Comparison of ENCODE assay signal across 14 cellular contexts in the genomic region with DNA sequence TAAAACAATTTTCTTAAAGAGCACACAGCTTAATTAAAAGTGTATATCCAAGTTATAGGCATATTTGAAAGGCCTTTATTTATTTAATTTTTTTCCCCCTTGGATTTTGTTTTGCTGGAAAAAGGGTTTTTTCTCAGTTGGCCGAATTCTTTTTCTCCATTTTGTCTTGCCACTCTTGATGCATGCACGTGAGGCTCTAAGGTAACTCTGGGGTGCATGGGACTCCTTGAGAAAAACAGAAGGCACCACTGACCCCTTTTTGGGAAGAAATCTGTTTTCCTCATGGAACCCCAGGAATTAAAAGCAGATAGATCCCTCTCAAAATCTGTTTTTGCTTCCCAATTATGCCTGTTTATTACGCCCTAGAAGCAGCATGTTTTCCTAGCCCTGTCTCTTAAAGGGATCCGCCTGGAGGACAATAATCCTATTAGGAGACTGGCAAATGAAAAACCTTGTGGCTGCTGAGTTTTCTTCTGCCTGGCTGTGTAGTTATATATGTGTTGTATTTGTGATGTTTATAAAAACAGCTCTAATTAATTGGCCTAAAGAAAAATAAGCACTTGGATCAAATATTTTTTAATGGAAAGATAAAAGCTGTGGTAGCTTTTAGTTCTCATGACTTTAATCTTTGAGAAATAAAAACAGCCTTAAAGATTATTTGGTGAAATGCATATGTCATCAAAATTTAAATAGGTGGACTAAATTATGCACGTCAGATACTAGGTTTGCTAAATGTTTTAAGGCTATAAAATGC.
DNase-seq lines count a peak whose midpoint lies in the region; ATAC-seq and TF ChIP-seq lines count a peak whose summit lies in the region.
"Had no signal": no experiment of that assay in that cellular context is flagged by ENCODE, and none has a peak within 500 bp of the region (broad histone marks: within the 10 kb centered on the region; RNA-seq: fewer than 3 reads in every experiment).

No MANE protein-coding gene starts in this region.

- CTCF ChIA-PET in HCT116 (lab: Charles Lee): no interaction called here

- no peak for TF ChIP-seq POLR2A in HCT116 (IDR thresholded peaks at IDR 0.05; ENCODE audit: borderline replicate concordance, extremely low read depth, insufficient read depth, insufficient read length)

- H3K27me3 Mint-ChIP-seq in immature natural killer cell (ENCODE audit: low read depth in 3 of 3): no peaks in the 10 kb centered on the region
- H3K27me3 Mint-ChIP-seq: activated B cell treated with CpG ODN at 0.5 μM for 24 hours had no signal

- H3K9me3 ChIP-seq in HCT116 (ENCODE audit: control insufficient read depth in 1 of 2, insufficient read depth in 1 of 2, low read depth in 1 of 2, low read length in 2 of 2): peaks cover 6 to 27% of the 10 kb centered on the region in 2 experiments; a peak in 2 of 4 replicates
- no peaks in the 10 kb centered on the region for H3K9me3 ChIP-seq in SK-N-MC (ENCODE audit: low read depth, low read length)
- H3K9me3 ChIP-seq in iPS-18c (ENCODE audit: control insufficient read depth, insufficient read depth, low read length): peaks cover 6% of the 10 kb centered on the region

- no TSS peak for BruUV-seq in HCT116 (replicated peaks; lab: Mats Ljungman, UMichigan)

- H3K9ac ChIP-seq in HCT116 (ENCODE audit: low read length) (no peak overlapping the region), SK-N-MC (ENCODE audit: insufficient read length) (no peak overlapping the region)

- no peaks in the 10 kb centered on the region for H3K4me1 Mint-ChIP-seq in immature natural killer cell
- H3K4me1 Mint-ChIP-seq: activated B cell treated with CpG ODN at 0.5 μM for 24 hours; stimulated activated effector memory CD8-positive, alpha-beta T cell treated with anti-CD3 and anti-CD28 coated beads, Interleukin-12 subunit alpha, Interleukin-12 subunit beta, amount 100 ng/mL, for 72 hours had no signal

- TF ChIP-seq CTCF in HCT116 (IDR thresholded peaks at IDR 0.05 in 2 of 3, conservative IDR thresholded peaks at IDR 0.05 in 1 of 3; ENCODE audit: borderline replicate concordance in 1 of 3, insufficient read depth in 1 of 3, low read depth in 2 of 3, low read length in 2 of 3): no peak

- H3K27me3 ChIP-seq in HCT116 (ENCODE audit: insufficient read depth, low read length): no peaks in the 10 kb centered on the region
- H3K27me3 ChIP-seq: esophagus squamous epithelium had no signal

- H3K9me2 ChIP-seq in HCT116 (ENCODE audit: insufficient read depth): no peaks in the 10 kb centered on the region

- peaks cover 2 to 45% (median 26%) of the 10 kb centered on the region in 6 donors for H3K9me3 Mint-ChIP-seq in immature natural killer cell

- H3K36me3 Mint-ChIP-seq in immature natural killer cell: no peaks in the 10 kb centered on the region
- H3K36me3 Mint-ChIP-seq: stimulated activated effector memory CD8-positive, alpha-beta T cell treated with anti-CD3 and anti-CD28 coated beads, Interleukin-12 subunit alpha, Interleukin-12 subunit beta, amount 100 ng/mL, for 72 hours had no signal

- no peaks in the 10 kb centered on the region for H3K36me3 ChIP-seq in HCT116 (ENCODE audit: control insufficient read depth in 1 of 2, insufficient read depth in 2 of 2, low read length in 2 of 2)
- no peaks in the 10 kb centered on the region for H3K36me3 ChIP-seq in SK-N-MC (ENCODE audit: insufficient read depth, low read length)
- H3K36me3 ChIP-seq: esophagus squamous epithelium had no signal

- no peak overlapping the region; the same call in 1 of the 2 replicates for H3K4me2 ChIP-seq in HCT116 (ENCODE audit: low read length)

- H4K20me1 ChIP-seq in HCT116 (ENCODE audit: insufficient read depth): no peaks in the 10 kb centered on the region; the same call in 1 of the 2 replicates

- no peak for ATAC-seq in HCT116
- ATAC-seq in activated CD4-positive, CD25-positive, alpha-beta regulatory T cell treated with anti-CD3 and anti-CD28 coated beads, Interleukin-2, amount 50 U/mL, for 24 hours: no peak
- ATAC-seq: Panc1; stimulated activated effector memory CD8-positive, alpha-beta T cell treated with anti-CD3 and anti-CD28 coated beads, Interleukin-12 subunit alpha, Interleukin-12 subunit beta, amount 100 ng/mL, for 72 hours had no signal

- TF ChIP-seq RAD21 in HCT116 (IDR thresholded peaks at IDR 0.05; ENCODE audit: low read depth): no peak

- RAD21 ChIA-PET in HCT116 (lab: Charles Lee; ENCODE audit: low non-redundant PET in 1 of 2, low total read pairs in 2 of 2, uncharacterized antibody in 2 of 2, unreplicated experiment in 2 of 2): no interaction called here

- POLR2A ChIA-PET in HCT116 (lab: Charles Lee): no interaction called here

- H2AFZ ChIP-seq in HCT116 (ENCODE audit: low read depth, low read length, poor library complexity, severe bottlenecking): no peak overlapping the region

- no peak overlapping the region for H3K27ac Mint-ChIP-seq in immature natural killer cell
- H3K27ac Mint-ChIP-seq: activated B cell treated with CpG ODN at 0.5 μM for 24 hours; stimulated activated effector memory CD8-positive, alpha-beta T cell treated with anti-CD3 and anti-CD28 coated beads, Interleukin-12 subunit alpha, Interleukin-12 subunit beta, amount 100 ng/mL, for 72 hours had no signal

- H3K27ac ChIP-seq in HCT116 (ENCODE audit: low read depth, low read length) (no peak overlapping the region), SK-N-MC (peak overlapping the region; percentile 78)
- H3K27ac ChIP-seq: esophagus squamous epithelium had no signal

- peak overlapping the region; percentile 6 to 36; a peak in 3 of 4 replicates for H3K4me3 ChIP-seq in HCT116 (replicated peaks in 1 of 2; ENCODE audit: low read depth in 1 of 2, low read length in 2 of 2)
- H3K4me3 ChIP-seq in SK-N-MC: peak overlapping the region; percentile 36
- peak overlapping the region; percentile 90 for H3K4me3 ChIP-seq in iPS-18c (ENCODE audit: insufficient read depth, low read depth, low read length)
- H3K4me3 ChIP-seq: esophagus squamous epithelium had no signal

- H3K79me2 ChIP-seq in HCT116 (ENCODE audit: insufficient read depth, low read length): no peaks in the 10 kb centered on the region

- H3K4me3 Mint-ChIP-seq in immature natural killer cell: no peak overlapping the region
- H3K4me3 Mint-ChIP-seq: activated B cell treated with CpG ODN at 0.5 μM for 24 hours; stimulated activated effector memory CD8-positive, alpha-beta T cell treated with anti-CD3 and anti-CD28 coated beads, Interleukin-12 subunit alpha, Interleukin-12 subunit beta, amount 100 ng/mL, for 72 hours had no signal

- no peaks in the 10 kb centered on the region for H3K4me1 ChIP-seq in HCT116 (ENCODE audit: control insufficient read depth in 1 of 2, insufficient read depth in 2 of 2, low read length in 2 of 2)
- H3K4me1 ChIP-seq: esophagus squamous epithelium had no signal

- DNase-seq in EH (ENCODE audit: low read depth) (peak; percentile 6), HCT116 (ENCODE audit: low read depth, low spot score) (no peak), SK-N-MC (ENCODE audit: low read depth, low spot score) (no peak), NCI-H2107 (lab: John Stamatoyannopoulos, UW) (no peak), cerebellar nuclear complex (lab: John Stamatoyannopoulos, UW) (no peak), immature natural killer cell (no peak)
- DNase-seq: activated B cell treated with CpG ODN at 0.5 μM for 24 hours, esophagus squamous epithelium, NCI-H1694 treated with DMSO at 0.1 percent for 48 hours, nucleus accumbens had no signal

- intact Hi-C loops in HCT116 (cut with micrococcal nuclease): no loop called here

TF ChIP-seq in HCT116, 20 proteins besides CTCF, POLR2A, EP300 and RAD21:
- TF ChIP-seq, protein P1, sequence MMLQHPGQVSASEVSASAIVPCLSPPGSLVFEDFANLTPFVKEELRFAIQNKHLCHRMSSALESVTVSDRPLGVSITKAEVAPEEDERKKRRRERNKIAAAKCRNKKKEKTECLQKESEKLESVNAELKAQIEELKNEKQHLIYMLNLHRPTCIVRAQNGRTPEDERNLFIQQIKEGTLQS (IDR thresholded peaks at IDR 0.05): no peak
- TF ChIP-seq EZH2 (IDR thresholded peaks at IDR 0.05) (no peak), CBX3 (IDR thresholded peaks at IDR 0.05; ENCODE audit: low read depth) (no peak), POLR2AphosphoS5 (IDR thresholded peaks at IDR 0.05; ENCODE audit: low read depth, low read length) (no peak), ZFX (IDR thresholded peaks at IDR 0.05) (no peak)

Comparison
In these comparisons a context has a peak if more than half of its experiments do, and no peak if none do; other contexts are left out.
1. H3K4me3 ChIP-seq: peak in every context shown above with its lines; median percentile 90 in iPS-18c; 36 in SK-N-MC; 21 in HCT116.